Comparison of ENCODE assay signal across 13 cellular contexts in the genomic region with DNA sequence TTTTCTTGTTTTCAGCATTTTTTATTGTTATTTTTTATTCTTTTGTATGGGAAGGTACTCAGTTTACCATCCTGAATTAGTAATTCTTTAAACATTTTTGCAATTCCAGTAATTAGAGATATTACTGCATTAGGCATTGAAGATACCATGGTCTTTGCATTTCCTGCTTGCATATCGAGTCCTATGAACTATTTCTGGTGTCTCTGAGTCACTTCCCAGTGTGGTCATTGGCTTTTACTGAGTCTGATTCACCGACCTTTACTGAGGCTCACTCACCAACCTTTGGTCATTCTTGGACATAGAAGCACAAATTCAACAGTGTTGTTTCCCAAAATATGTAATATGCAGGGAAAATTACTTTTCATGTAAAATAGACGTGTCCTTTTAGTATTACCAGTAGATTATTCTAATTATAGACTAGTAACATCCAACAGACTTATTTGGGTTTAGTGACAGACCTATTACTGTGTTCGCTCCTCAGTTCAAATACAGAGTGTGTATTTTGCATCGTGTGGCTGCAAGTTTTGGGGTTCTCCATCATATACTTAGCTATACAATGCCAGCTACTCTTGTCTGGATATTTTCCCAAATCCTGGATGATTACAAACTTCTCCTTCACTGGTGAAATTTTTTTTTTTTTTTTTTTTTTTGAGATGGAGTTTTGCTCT.
A peak's percentile ranks its signal among the peaks of the same experiment; 100 is the strongest.
DNase-seq lines count a peak whose midpoint lies in the region; ATAC-seq and TF ChIP-seq lines count a peak whose summit lies in the region.
"Had no signal": no experiment of that assay in that cellular context is flagged by ENCODE, and none has a peak within 500 bp of the region (broad histone marks: within the 10 kb centered on the region; RNA-seq: fewer than 3 reads in every experiment).

No MANE protein-coding gene starts in this region.

- H3F3A ChIP-seq in GM23338 (replicated peaks; ENCODE audit: low read depth): no peaks in the 10 kb centered on the region

- DNase-seq in activated CD4-positive, alpha-beta T cell treated with anti-CD3 and anti-CD28 coated beads for 36 hours: no peak
- DNase-seq in activated CD4-positive, alpha-beta T cell treated with anti-CD3 and anti-CD28 coated beads, Interleukin-2, amount 50 U/mL, for 4 hours: no peak
- DNase-seq in Panc1 (ENCODE audit: low read depth, low spot score) (peak; percentile 86), fibroblast of mammary gland (ENCODE audit: low read depth) (peak; percentile 93), stromal cell of bone marrow (ENCODE audit: low read depth) (peak; percentile 88), DMS 273 (lab: John Stamatoyannopoulos, UW; ENCODE audit: unreplicated experiment) (no peak), GM23338 (ENCODE audit: low spot score) (no peak)
- DNase-seq in activated CD4-positive, alpha-beta T cell treated with anti-CD3 and anti-CD28 coated beads, Interleukin-2, amount 50 U/mL, for 48 hours: no peak
- DNase-seq: activated CD4-positive, CD25-positive, alpha-beta regulatory T cell treated with anti-CD3 and anti-CD28 coated beads, Interleukin-2, amount 50 U/mL, for 72 hours; heart right ventricle; natural killer cell had no signal

- H3K27me3 ChIP-seq in Panc1 (ENCODE audit: control insufficient read depth, insufficient read depth, low read length) (no peaks in the 10 kb centered on the region), GM23338 (ENCODE audit: insufficient read depth) (no peaks in the 10 kb centered on the region)

- no peak overlapping the region for H3K4me3 Mint-ChIP-seq in activated CD4-positive, alpha-beta T cell treated with anti-CD3 and anti-CD28 coated beads for 36 hours
- no peak overlapping the region for H3K4me3 Mint-ChIP-seq in GM23338
- H3K4me3 Mint-ChIP-seq: activated naive CD8-positive, alpha-beta T cell; IgD-negative memory B cell; natural killer cell had no signal

- no peak overlapping the region for H2AFZ ChIP-seq in GM23338

- H4K20me1 ChIP-seq in GM23338 (replicated peaks; ENCODE audit: insufficient read depth): no peaks in the 10 kb centered on the region

- no peaks in the 10 kb centered on the region for H3K9me3 Mint-ChIP-seq in activated CD4-positive, alpha-beta T cell treated with anti-CD3 and anti-CD28 coated beads for 36 hours (ENCODE audit: low read depth)
- H3K9me3 Mint-ChIP-seq in GM23338: peaks cover 3% of the 10 kb centered on the region; the same call in 2 of the 3 replicates
- H3K9me3 Mint-ChIP-seq: IgD-negative memory B cell, natural killer cell had no signal

- CTCF ChIA-PET in activated CD4-positive, alpha-beta T cell treated with anti-CD3 and anti-CD28 coated beads for 36 hours (lab: Charles Lee): interaction anchor here (1.2 kb wide), 1 partner anchor 11 kb away, joined by 4 read pairs; no protein-coding TSS in a partner anchor
- CTCF ChIA-PET in Panc1 (lab: Charles Lee): no interaction called here

- H3K27ac ChIP-seq in Panc1 (ENCODE audit: low read length): no peak overlapping the region
- no peak overlapping the region for H3K27ac ChIP-seq in GM23338 (ENCODE audit: low read depth)
- H3K27ac ChIP-seq: heart right ventricle had no signal

- peaks cover 6% of the 10 kb centered on the region for H3K4me1 Mint-ChIP-seq in activated CD4-positive, alpha-beta T cell treated with anti-CD3 and anti-CD28 coated beads for 36 hours
- peaks cover 2% of the 10 kb centered on the region; the same call in 1 of the 3 replicates for H3K4me1 Mint-ChIP-seq in GM23338

- H3K36me3 Mint-ChIP-seq in activated CD4-positive, alpha-beta T cell treated with anti-CD3 and anti-CD28 coated beads for 36 hours (ENCODE audit: low read depth): no peaks in the 10 kb centered on the region
- no peaks in the 10 kb centered on the region for H3K36me3 Mint-ChIP-seq in GM23338 (ENCODE audit: low read depth)
- H3K36me3 Mint-ChIP-seq: natural killer cell had no signal

- no peaks in the 10 kb centered on the region; the same call in 1 of the 2 replicates for H3K36me3 ChIP-seq in Panc1 (ENCODE audit: control insufficient read depth, insufficient read depth, low read length)
- no peaks in the 10 kb centered on the region for H3K36me3 ChIP-seq in GM23338 (ENCODE audit: insufficient read depth)
- H3K36me3 ChIP-seq: heart right ventricle had no signal

- no peak overlapping the region for H3K27ac Mint-ChIP-seq in activated CD4-positive, alpha-beta T cell treated with anti-CD3 and anti-CD28 coated beads for 36 hours
- H3K27ac Mint-ChIP-seq in GM23338: no peak overlapping the region
- H3K27ac Mint-ChIP-seq: activated naive CD8-positive, alpha-beta T cell; natural killer cell had no signal

- no peaks in the 10 kb centered on the region for H3K79me2 ChIP-seq in GM23338 (replicated peaks; ENCODE audit: insufficient read depth)

- TF ChIP-seq CTCF in Panc1 (IDR thresholded peaks at IDR 0.05) (no peak), fibroblast of mammary gland (conservative IDR thresholded peaks at IDR 0.05; ENCODE audit: control insufficient read depth, insufficient read depth, low read depth, low read length) (no peak), GM23338 (conservative IDR thresholded peaks at IDR 0.05; ENCODE audit: low read depth in 2 of 2) (no peak)

- ATAC-seq in activated CD4-positive, alpha-beta T cell treated with anti-CD3 and anti-CD28 coated beads for 36 hours: peak; percentile 39
- peak; percentile 78 for ATAC-seq in Panc1
- no peak for ATAC-seq in GM23338
- ATAC-seq: heart right ventricle had no signal

- in situ Hi-C loops in Panc1 (cut with HindIII; ENCODE audit: low pct_unique_long_range_greater_than_20kb, low sequenced_read_pairs): no loop called here

- no TSS peak for BruUV-seq in Panc1 (replicated peaks; lab: Mats Ljungman, UMichigan)

- H3K4me1 ChIP-seq in Panc1 (ENCODE audit: control insufficient read depth, insufficient read depth, low read length) (no peaks in the 10 kb centered on the region), GM23338 (ENCODE audit: insufficient read depth) (no peaks in the 10 kb centered on the region)

- no peaks in the 10 kb centered on the region for H3K27me3 Mint-ChIP-seq in activated CD4-positive, alpha-beta T cell treated with anti-CD3 and anti-CD28 coated beads for 36 hours
- peaks cover 3% of the 10 kb centered on the region for H3K27me3 Mint-ChIP-seq in GM23338 (ENCODE audit: insufficient read depth, low read depth, poor library complexity)

- no peak overlapping the region for H3K4me3 ChIP-seq in Panc1 (ENCODE audit: low read depth in 2 of 2, low read length in 2 of 2)
- H3K4me3 ChIP-seq in fibroblast of mammary gland (ENCODE audit: control insufficient read depth, low read depth, low read length): no peak overlapping the region
- H3K4me3 ChIP-seq in GM23338: no peak overlapping the region
- H3K4me3 ChIP-seq: heart right ventricle had no signal

- intact Hi-C loops in activated CD4-positive, alpha-beta T cell treated with anti-CD3 and anti-CD28 coated beads for 36 hours (cut with DNase I, micrococcal nuclease): no loop called here
- intact Hi-C loops in Panc1 (cut with micrococcal nuclease; ENCODE audit: unreplicated experiment): no loop called here

- H3K4me2 ChIP-seq in GM23338: no peak overlapping the region

- H3K9me3 ChIP-seq in Panc1 (ENCODE audit: control insufficient read depth, insufficient read depth, low read depth, low read length): no peaks in the 10 kb centered on the region
- H3K9me3 ChIP-seq: heart right ventricle had no signal

- peaks cover 4% of the 10 kb centered on the region; the same call in 1 of the 2 replicates for H3K9me2 ChIP-seq in GM23338 (ENCODE audit: insufficient read depth)

- POLR2A ChIA-PET in activated CD4-positive, alpha-beta T cell treated with anti-CD3 and anti-CD28 coated beads for 36 hours (lab: Charles Lee): no interaction called here
- POLR2A ChIA-PET in Panc1 (lab: Charles Lee): no interaction called here

Comparison
In these comparisons a context has a peak if more than half of its experiments do, and no peak if none do; other contexts are left out.
1. DNase-seq: peak in Panc1 (single experiment), fibroblast of mammary gland (single experiment) and stromal cell of bone marrow (single experiment); none in activated CD4-positive, alpha-beta T cell treated with anti-CD3 and anti-CD28 coated beads for 36 hours (single experiment), activated CD4-positive, alpha-beta T cell treated with anti-CD3 and anti-CD28 coated beads, Interleukin-2, amount 50 U/mL, for 4 hours (0 of 2), activated CD4-positive, alpha-beta T cell treated with anti-CD3 and anti-CD28 coated beads, Interleukin-2, amount 50 U/mL, for 48 hours (0 of 2), DMS 273 (single experiment) and GM23338 (single experiment).